In genomic region chr5:177086918-177087706, GRCh38 we compare ENCODE assay signal across 2 cellular contexts.
TF ChIP-seq lines count a peak whose summit lies in the region.

No MANE protein-coding gene starts in this region.

TF ChIP-seq in endothelial cell of umbilical vein, 7 proteins besides CTCF, POLR2A, EP300 and RAD21:
- TF ChIP-seq GATA2 (IDR thresholded peaks at IDR 0.05; ENCODE audit: insufficient read depth, insufficient read length, low read depth, low read length) (no peak), JUN (IDR thresholded peaks at IDR 0.05; ENCODE audit: borderline replicate concordance, insufficient read depth, insufficient read length, low read depth) (no peak), MYC (IDR thresholded peaks at IDR 0.05; ENCODE audit: low read depth, low read length) (no peak), EZH2 (IDR thresholded peaks at IDR 0.05; ENCODE audit: borderline replicate concordance, low read depth, low read length, severe bottlenecking) (no peak), FOS (IDR thresholded peaks at IDR 0.05; ENCODE audit: borderline replicate concordance, insufficient read depth, low read length) (no peak), POLR2AphosphoS5 (IDR thresholded peaks at IDR 0.05; ENCODE audit: insufficient read depth, low read depth, low read length) (no peak)
- TF ChIP-seq, protein P1, sequence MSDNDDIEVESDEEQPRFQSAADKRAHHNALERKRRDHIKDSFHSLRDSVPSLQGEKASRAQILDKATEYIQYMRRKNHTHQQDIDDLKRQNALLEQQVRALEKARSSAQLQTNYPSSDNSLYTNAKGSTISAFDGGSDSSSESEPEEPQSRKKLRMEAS (IDR thresholded peaks at IDR 0.05; ENCODE audit: insufficient read depth, insufficient read length), result no peak
TF ChIP-seq in endothelial cell of umbilical vein: peak in this region for 0.

TF ChIP-seq in neural cell, 6 proteins besides CTCF, POLR2A, EP300 and RAD21 (continued from another document):
- TF ChIP-seq, protein P2, sequence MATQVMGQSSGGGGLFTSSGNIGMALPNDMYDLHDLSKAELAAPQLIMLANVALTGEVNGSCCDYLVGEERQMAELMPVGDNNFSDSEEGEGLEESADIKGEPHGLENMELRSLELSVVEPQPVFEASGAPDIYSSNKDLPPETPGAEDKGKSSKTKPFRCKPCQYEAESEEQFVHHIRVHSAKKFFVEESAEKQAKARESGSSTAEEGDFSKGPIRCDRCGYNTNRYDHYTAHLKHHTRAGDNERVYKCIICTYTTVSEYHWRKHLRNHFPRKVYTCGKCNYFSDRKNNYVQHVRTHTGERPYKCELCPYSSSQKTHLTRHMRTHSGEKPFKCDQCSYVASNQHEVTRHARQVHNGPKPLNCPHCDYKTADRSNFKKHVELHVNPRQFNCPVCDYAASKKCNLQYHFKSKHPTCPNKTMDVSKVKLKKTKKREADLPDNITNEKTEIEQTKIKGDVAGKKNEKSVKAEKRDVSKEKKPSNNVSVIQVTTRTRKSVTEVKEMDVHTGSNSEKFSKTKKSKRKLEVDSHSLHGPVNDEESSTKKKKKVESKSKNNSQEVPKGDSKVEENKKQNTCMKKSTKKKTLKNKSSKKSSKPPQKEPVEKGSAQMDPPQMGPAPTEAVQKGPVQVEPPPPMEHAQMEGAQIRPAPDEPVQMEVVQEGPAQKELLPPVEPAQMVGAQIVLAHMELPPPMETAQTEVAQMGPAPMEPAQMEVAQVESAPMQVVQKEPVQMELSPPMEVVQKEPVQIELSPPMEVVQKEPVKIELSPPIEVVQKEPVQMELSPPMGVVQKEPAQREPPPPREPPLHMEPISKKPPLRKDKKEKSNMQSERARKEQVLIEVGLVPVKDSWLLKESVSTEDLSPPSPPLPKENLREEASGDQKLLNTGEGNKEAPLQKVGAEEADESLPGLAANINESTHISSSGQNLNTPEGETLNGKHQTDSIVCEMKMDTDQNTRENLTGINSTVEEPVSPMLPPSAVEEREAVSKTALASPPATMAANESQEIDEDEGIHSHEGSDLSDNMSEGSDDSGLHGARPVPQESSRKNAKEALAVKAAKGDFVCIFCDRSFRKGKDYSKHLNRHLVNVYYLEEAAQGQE (IDR thresholded peaks at IDR 0.05; ENCODE audit: borderline replicate concordance), result no peak
- TF ChIP-seq SMC3 (conservative IDR thresholded peaks at IDR 0.05; ENCODE audit: poor library complexity) (no peak), MXI1 (conservative IDR thresholded peaks at IDR 0.05; ENCODE audit: poor library complexity, severe bottlenecking) (no peak), TAF1 (IDR thresholded peaks at IDR 0.05; ENCODE audit: low read depth) (no peak), POLR2AphosphoS5 (IDR thresholded peaks at IDR 0.05) (no peak)
